1 cellular context compared by ENCODE assay signal in genomic region chr7:50185951-50186697, GRCh38.
TF ChIP-seq lines count a peak whose summit lies in the region.

No MANE protein-coding gene starts in this region.

TF ChIP-seq in GM23338, 12 proteins besides CTCF, POLR2A, EP300 and RAD21 (continued from another document):
- TF ChIP-seq REST (IDR thresholded peaks at IDR 0.05; ENCODE audit: unreplicated experiment) = no peak
- TF ChIP-seq STAT1 (IDR thresholded peaks at IDR 0.05; ENCODE audit: unreplicated experiment) = no peak
- TF ChIP-seq POLR2AphosphoS5 (IDR thresholded peaks at IDR 0.05; ENCODE audit: low read depth) = no peak
- no peak for TF ChIP-seq CREB1 (CRISPR knock-in tag; IDR thresholded peaks at IDR 0.05; ENCODE audit: low read depth)
- TF ChIP-seq ETS1 (IDR thresholded peaks at IDR 0.05) = no peak
- no peak for TF ChIP-seq ZNF462 (CRISPR knock-in tag; IDR thresholded peaks at IDR 0.05)
- TF ChIP-seq JUNB (IDR thresholded peaks at IDR 0.05; ENCODE audit: unreplicated experiment) = no peak
- no peak for TF ChIP-seq ZNF114 (CRISPR knock-in tag; IDR thresholded peaks at IDR 0.05)
- TF ChIP-seq NANOG (IDR thresholded peaks at IDR 0.05; ENCODE audit: borderline replicate concordance) = no peak
- TF ChIP-seq EZH2phosphoT487 (IDR thresholded peaks at IDR 0.05; ENCODE audit: unreplicated experiment) = no peak
- TF ChIP-seq EZH2 (IDR thresholded peaks at IDR 0.05; ENCODE audit: low read depth, unreplicated experiment) = no peak
